15 cellular contexts compared by ENCODE assay signal in genomic region chr12:114064497-114064896, GRCh38.
DNase-seq lines count a peak whose midpoint lies in the region; ATAC-seq and TF ChIP-seq lines count a peak whose summit lies in the region.
"Had no signal": no experiment of that assay in that cellular context is flagged by ENCODE, and none has a peak within 500 bp of the region (broad histone marks: within the 10 kb centered on the region; RNA-seq: fewer than 3 reads in every experiment).

No MANE protein-coding gene starts in this region.

- TF ChIP-seq CTCF in WTC11 (IDR thresholded peaks at IDR 0.05), result no peak
- no peak for TF ChIP-seq CTCF in mesothelial cell of epicardium (IDR thresholded peaks at IDR 0.05; ENCODE audit: unreplicated experiment)
- no peak for TF ChIP-seq CTCF in colonic mucosa (IDR thresholded peaks at IDR 0.05)

- H3K4me3 ChIP-seq in colonic mucosa, result no peak overlapping the region
- H3K4me3 ChIP-seq: A549, GM12878, GM23248 had no signal

- no peaks in the 10 kb centered on the region for H3K36me3 ChIP-seq in colonic mucosa

- H3K36me3 Mint-ChIP-seq in WTC11, result peaks cover 11% of the 10 kb centered on the region
- peaks cover 1% of the 10 kb centered on the region for H3K36me3 Mint-ChIP-seq in mesothelial cell of epicardium
- H3K36me3 Mint-ChIP-seq: CD14-positive monocyte; CD8-positive, alpha-beta T cell had no signal

- peak overlapping the region; percentile 50 for H3K4me3 Mint-ChIP-seq in WTC11
- H3K4me3 Mint-ChIP-seq in mesothelial cell of epicardium, result peak overlapping the region; percentile 13
- H3K4me3 Mint-ChIP-seq: CD14-positive monocyte; CD8-positive, alpha-beta T cell had no signal

- no peaks in the 10 kb centered on the region for H3K27me3 ChIP-seq in colonic mucosa

- peaks cover 28% of the 10 kb centered on the region for H3K27me3 Mint-ChIP-seq in WTC11 (ENCODE audit: low read depth)
- H3K27me3 Mint-ChIP-seq in mesothelial cell of epicardium (ENCODE audit: low read depth), result peaks cover 48% of the 10 kb centered on the region

- no peak overlapping the region for H3K27ac ChIP-seq in colonic mucosa
- H3K27ac ChIP-seq: A549, GM23248 had no signal

- H3K27ac Mint-ChIP-seq in WTC11 (no peak overlapping the region), mesothelial cell of epicardium (no peak overlapping the region)
- H3K27ac Mint-ChIP-seq: CD14-positive monocyte; CD8-positive, alpha-beta T cell had no signal

- H3K9ac ChIP-seq in colonic mucosa (ENCODE audit: low read depth in 2 of 2, low read length in 2 of 2), result no peak overlapping the region
- H3K9ac ChIP-seq: GM23248 had no signal

- no peak for ATAC-seq in WTC11
- ATAC-seq: A549; CD8-positive, alpha-beta T cell; GM12878 had no signal

- H3K4me1 Mint-ChIP-seq in WTC11 (peaks cover 12% of the 10 kb centered on the region), mesothelial cell of epicardium (peaks cover 1% of the 10 kb centered on the region)
- H3K4me1 Mint-ChIP-seq: CD14-positive monocyte had no signal

- POLR2A ChIA-PET in WTC11 (lab: Charles Lee), result no interaction called here

- H3K4me1 ChIP-seq in colonic mucosa, result no peaks in the 10 kb centered on the region
- H3K4me1 ChIP-seq: A549 had no signal

- H3K9me3 ChIP-seq in colonic mucosa, result no peaks in the 10 kb centered on the region
- H3K9me3 ChIP-seq: A549 had no signal

- intact Hi-C loops in colonic mucosa (cut with DNase I), result no loop called here

- H3K9me3 Mint-ChIP-seq in WTC11 (peaks cover 21% of the 10 kb centered on the region), mesothelial cell of epicardium (peaks cover 3% of the 10 kb centered on the region)
- H3K9me3 Mint-ChIP-seq: CD8-positive, alpha-beta T cell had no signal

- CTCF ChIA-PET in WTC11 (lab: Charles Lee), result no interaction called here

- peak; percentile 21 for DNase-seq in ELR (ENCODE audit: low read depth)
- no peak for DNase-seq in WTC11 (ENCODE audit: low spot score)
- no peak for DNase-seq in mesothelial cell of epicardium (ENCODE audit: low spot score in 2 of 2, unreplicated experiment in 2 of 2)
- no peak for DNase-seq in NCI-H446 treated with DMSO at 0.1 percent for 48 hours (lab: John Stamatoyannopoulos, UW)
- no peak for DNase-seq in amygdala (lab: John Stamatoyannopoulos, UW)
- DNase-seq in AML-193 (lab: John Stamatoyannopoulos, UW), result no peak
- no peak for DNase-seq in colonic mucosa
- DNase-seq: CD8-positive, alpha-beta T cell; COR-L47; DND-41; GM23248; H7 had no signal

TF ChIP-seq in WTC11, 78 proteins besides CTCF, POLR2A, EP300 and RAD21:
- TF ChIP-seq JAZF1 (CRISPR knock-in tag; IDR thresholded peaks at IDR 0.05), result no peak
- TF ChIP-seq MYBL2 (CRISPR knock-in tag; IDR thresholded peaks at IDR 0.05), result no peak
- TF ChIP-seq NR3C1 (CRISPR knock-in tag; conservative IDR thresholded peaks at IDR 0.05; ENCODE audit: low read depth), result no peak
- TF ChIP-seq GABPB1 (CRISPR knock-in tag; IDR thresholded peaks at IDR 0.05), result no peak
- TF ChIP-seq TEAD4 (CRISPR knock-in tag; IDR thresholded peaks at IDR 0.05), result no peak
- TF ChIP-seq ZNF425 (CRISPR knock-in tag; conservative IDR thresholded peaks at IDR 0.05), result no peak
- no peak for TF ChIP-seq ZNF121 (CRISPR knock-in tag; IDR thresholded peaks at IDR 0.05)
- TF ChIP-seq NFE2L1 (CRISPR knock-in tag; IDR thresholded peaks at IDR 0.05), result no peak
- no peak for TF ChIP-seq ELF4 (CRISPR knock-in tag; IDR thresholded peaks at IDR 0.05; ENCODE audit: low read depth)
- TF ChIP-seq ZNF671 (CRISPR knock-in tag; IDR thresholded peaks at IDR 0.05), result no peak
- no peak for TF ChIP-seq GRHL2 (CRISPR knock-in tag; IDR thresholded peaks at IDR 0.05; ENCODE audit: insufficient replicate concordance, severe bottlenecking)
- TF ChIP-seq ETV6 (CRISPR knock-in tag; IDR thresholded peaks at IDR 0.05), result no peak
- TF ChIP-seq ATF6 (CRISPR knock-in tag; IDR thresholded peaks at IDR 0.05), result no peak
- no peak for TF ChIP-seq RELA (CRISPR knock-in tag; IDR thresholded peaks at IDR 0.05; ENCODE audit: borderline replicate concordance)
- no peak for TF ChIP-seq OVOL2 (CRISPR knock-in tag; IDR thresholded peaks at IDR 0.05; ENCODE audit: borderline replicate concordance)
- no peak for TF ChIP-seq E2F5 (CRISPR knock-in tag; IDR thresholded peaks at IDR 0.05)
